ENCODE assay signal across 1 cellular context in the genomic region with DNA sequence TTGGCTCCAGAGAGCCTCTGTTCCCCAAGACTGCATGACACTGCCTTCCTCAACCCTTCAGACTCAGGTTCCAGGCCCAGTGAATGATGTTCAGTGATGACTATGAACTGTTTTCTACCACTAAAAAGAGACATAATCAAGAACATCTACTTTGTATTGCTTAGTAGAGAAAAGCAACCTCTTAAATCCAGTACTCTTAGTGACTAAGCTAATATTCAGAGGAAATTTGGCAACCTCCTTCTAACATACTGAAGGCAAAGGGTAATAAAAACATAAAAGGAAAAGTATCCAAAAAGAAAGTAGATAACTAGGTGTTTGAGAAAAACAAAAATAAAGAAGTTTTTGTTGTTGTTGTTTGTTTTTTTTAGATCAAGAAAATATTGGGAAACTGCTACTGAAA.
TF ChIP-seq lines count a peak whose summit lies in the region.

No MANE protein-coding gene starts in this region.

TF ChIP-seq in SK-N-SH, 30 proteins besides CTCF, POLR2A, EP300 and RAD21 (continued from another document):
- TF ChIP-seq, protein P1, sequence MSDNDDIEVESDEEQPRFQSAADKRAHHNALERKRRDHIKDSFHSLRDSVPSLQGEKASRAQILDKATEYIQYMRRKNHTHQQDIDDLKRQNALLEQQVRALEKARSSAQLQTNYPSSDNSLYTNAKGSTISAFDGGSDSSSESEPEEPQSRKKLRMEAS (IDR thresholded peaks at IDR 0.05; ENCODE audit: low read depth), result no peak
- TF ChIP-seq TAF1 (IDR thresholded peaks at IDR 0.05; ENCODE audit: borderline replicate concordance, low read depth, low read length) (no peak), JUND (IDR thresholded peaks at IDR 0.05) (no peak), EZH2phosphoT487 (IDR thresholded peaks at IDR 0.05; ENCODE audit: borderline replicate concordance, low read depth) (no peak), ELF1 (IDR thresholded peaks at IDR 0.05) (no peak), GABPA (IDR thresholded peaks at IDR 0.05; ENCODE audit: low read depth) (no peak), GATA2 (CRISPR knock-in tag; IDR thresholded peaks at IDR 0.05) (no peak), SIN3A (IDR thresholded peaks at IDR 0.05; ENCODE audit: borderline replicate concordance, low read depth, low read length) (no peak), RFX5 (IDR thresholded peaks at IDR 0.05; ENCODE audit: low read length) (no peak), NRF1 (IDR thresholded peaks at IDR 0.05; ENCODE audit: low read depth, low read length) (no peak)
